Comparison of ENCODE assay signal across 1 cellular context in the genomic region with DNA sequence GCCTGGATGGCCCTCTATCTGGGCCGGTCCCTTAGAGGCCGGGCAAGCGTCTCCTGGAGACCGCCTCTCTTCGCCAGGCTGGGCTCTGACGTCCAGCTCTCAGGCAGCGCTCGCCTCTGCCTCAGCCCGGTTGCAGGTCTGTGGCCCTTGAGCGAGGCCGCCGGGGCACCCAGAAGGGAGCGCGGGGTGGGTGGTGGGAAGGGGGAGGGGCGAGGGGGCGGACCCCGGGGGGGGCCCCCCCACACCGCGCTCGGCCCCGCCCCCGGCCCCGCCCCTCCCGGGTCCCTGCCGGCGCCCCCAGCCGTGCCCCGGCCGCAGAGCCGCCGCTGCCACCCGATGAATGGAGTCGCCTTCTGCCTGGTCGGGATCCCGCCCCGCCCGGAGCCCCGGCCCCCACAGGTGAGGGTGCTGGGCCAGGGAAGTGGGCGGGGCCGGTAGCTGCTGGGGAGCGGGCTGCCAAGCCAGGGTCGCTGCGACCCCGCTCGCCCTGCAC.
TF ChIP-seq lines count a peak whose summit lies in the region.

A gene with protein sequence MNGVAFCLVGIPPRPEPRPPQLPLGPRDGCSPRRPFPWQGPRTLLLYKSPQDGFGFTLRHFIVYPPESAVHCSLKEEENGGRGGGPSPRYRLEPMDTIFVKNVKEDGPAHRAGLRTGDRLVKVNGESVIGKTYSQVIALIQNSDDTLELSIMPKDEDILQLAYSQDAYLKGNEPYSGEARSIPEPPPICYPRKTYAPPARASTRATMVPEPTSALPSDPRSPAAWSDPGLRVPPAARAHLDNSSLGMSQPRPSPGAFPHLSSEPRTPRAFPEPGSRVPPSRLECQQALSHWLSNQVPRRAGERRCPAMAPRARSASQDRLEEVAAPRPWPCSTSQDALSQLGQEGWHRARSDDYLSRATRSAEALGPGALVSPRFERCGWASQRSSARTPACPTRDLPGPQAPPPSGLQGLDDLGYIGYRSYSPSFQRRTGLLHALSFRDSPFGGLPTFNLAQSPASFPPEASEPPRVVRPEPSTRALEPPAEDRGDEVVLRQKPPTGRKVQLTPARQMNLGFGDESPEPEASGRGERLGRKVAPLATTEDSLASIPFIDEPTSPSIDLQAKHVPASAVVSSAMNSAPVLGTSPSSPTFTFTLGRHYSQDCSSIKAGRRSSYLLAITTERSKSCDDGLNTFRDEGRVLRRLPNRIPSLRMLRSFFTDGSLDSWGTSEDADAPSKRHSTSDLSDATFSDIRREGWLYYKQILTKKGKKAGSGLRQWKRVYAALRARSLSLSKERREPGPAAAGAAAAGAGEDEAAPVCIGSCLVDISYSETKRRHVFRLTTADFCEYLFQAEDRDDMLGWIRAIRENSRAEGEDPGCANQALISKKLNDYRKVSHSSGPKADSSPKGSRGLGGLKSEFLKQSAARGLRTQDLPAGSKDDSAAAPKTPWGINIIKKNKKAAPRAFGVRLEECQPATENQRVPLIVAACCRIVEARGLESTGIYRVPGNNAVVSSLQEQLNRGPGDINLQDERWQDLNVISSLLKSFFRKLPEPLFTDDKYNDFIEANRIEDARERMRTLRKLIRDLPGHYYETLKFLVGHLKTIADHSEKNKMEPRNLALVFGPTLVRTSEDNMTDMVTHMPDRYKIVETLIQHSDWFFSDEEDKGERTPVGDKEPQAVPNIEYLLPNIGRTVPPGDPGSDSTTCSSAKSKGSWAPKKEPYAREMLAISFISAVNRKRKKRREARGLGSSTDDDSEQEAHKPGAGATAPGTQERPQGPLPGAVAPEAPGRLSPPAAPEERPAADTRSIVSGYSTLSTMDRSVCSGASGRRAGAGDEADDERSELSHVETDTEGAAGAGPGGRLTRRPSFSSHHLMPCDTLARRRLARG (N-terminal part only) (plus strand): TSS at position 315 of the 493 bp plus-strand sequence. CDS start 22 bp downstream, at position 337.

TF ChIP-seq in GM23338, 12 proteins besides CTCF, POLR2A, EP300 and RAD21 (continued from another document):
- TF ChIP-seq, protein P1, sequence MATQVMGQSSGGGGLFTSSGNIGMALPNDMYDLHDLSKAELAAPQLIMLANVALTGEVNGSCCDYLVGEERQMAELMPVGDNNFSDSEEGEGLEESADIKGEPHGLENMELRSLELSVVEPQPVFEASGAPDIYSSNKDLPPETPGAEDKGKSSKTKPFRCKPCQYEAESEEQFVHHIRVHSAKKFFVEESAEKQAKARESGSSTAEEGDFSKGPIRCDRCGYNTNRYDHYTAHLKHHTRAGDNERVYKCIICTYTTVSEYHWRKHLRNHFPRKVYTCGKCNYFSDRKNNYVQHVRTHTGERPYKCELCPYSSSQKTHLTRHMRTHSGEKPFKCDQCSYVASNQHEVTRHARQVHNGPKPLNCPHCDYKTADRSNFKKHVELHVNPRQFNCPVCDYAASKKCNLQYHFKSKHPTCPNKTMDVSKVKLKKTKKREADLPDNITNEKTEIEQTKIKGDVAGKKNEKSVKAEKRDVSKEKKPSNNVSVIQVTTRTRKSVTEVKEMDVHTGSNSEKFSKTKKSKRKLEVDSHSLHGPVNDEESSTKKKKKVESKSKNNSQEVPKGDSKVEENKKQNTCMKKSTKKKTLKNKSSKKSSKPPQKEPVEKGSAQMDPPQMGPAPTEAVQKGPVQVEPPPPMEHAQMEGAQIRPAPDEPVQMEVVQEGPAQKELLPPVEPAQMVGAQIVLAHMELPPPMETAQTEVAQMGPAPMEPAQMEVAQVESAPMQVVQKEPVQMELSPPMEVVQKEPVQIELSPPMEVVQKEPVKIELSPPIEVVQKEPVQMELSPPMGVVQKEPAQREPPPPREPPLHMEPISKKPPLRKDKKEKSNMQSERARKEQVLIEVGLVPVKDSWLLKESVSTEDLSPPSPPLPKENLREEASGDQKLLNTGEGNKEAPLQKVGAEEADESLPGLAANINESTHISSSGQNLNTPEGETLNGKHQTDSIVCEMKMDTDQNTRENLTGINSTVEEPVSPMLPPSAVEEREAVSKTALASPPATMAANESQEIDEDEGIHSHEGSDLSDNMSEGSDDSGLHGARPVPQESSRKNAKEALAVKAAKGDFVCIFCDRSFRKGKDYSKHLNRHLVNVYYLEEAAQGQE (IDR thresholded peaks at IDR 0.05; ENCODE audit: unreplicated experiment), result no peak
- TF ChIP-seq POLR2AphosphoS5 (IDR thresholded peaks at IDR 0.05; ENCODE audit: low read depth), result no peak
